In the genomic region with DNA sequence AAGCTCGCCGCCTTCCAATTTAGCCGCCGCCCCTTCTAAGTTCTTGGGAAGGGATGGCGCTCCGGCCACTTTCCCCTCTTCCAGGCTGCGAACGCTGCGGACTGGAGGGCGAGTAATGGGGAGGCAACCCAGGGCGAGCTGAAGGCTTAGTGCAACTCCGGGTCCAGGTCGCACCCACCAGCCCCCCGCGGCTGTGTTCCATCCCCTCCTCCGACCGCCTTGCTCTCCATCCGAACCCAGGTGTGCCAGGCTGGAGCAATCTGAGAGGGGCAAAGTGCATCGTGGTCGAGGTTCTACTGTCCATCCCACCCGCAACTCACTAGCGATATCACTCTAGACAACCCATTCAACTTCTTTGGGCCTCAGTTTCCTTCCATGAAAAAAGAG, we compare ENCODE assay signal across 1 cellular context.
TF ChIP-seq lines count a peak whose summit lies in the region.

No MANE protein-coding gene starts in this region.

TF ChIP-seq in GM23338, 12 proteins besides CTCF, POLR2A, EP300 and RAD21:
- TF ChIP-seq EZH2 (IDR thresholded peaks at IDR 0.05; ENCODE audit: low read depth, unreplicated experiment) = peak; percentile 81
- no peak for TF ChIP-seq ZNF114 (CRISPR knock-in tag; IDR thresholded peaks at IDR 0.05)
- TF ChIP-seq EZH2phosphoT487 (IDR thresholded peaks at IDR 0.05; ENCODE audit: unreplicated experiment) = peak; percentile 8
- TF ChIP-seq STAT1 (IDR thresholded peaks at IDR 0.05; ENCODE audit: unreplicated experiment) = no peak
TF ChIP-seq in GM23338: peak in this region for 2.
